Comparison of ENCODE assay signal across 20 cellular contexts in genomic region chr4:53582194-53582593, GRCh38. TPM values are rescaled to one million over a fixed set of nuclear protein-coding genes. Genes with fewer than 3 reads are reported as not detected.
"Had no signal": no experiment of that assay in that cellular context is flagged by ENCODE, and none has a peak within 500 bp of the region (broad histone marks: within the 10 kb centered on the region; RNA-seq: fewer than 3 reads in every experiment).

No MANE protein-coding gene starts in this region.

- H3K36me3 ChIP-seq: heart left ventricle, neutrophil, suprapubic skin, tibial artery, upper lobe of right lung, vagina had no signal

- H3K27ac ChIP-seq: coronary artery, heart left ventricle, neutrophil, suprapubic skin, tibial artery, upper lobe of right lung, vagina had no signal

- H3K9me3 Mint-ChIP-seq: endodermal cell; stimulated activated effector memory CD8-positive, alpha-beta T cell treated with anti-CD3 and anti-CD28 coated beads, Interleukin-12 subunit alpha, Interleukin-12 subunit beta, amount 100 ng/mL, for 72 hours had no signal

- H3K9me3 ChIP-seq: heart left ventricle, mucosa of descending colon, neutrophil, suprapubic skin, tibial artery, upper lobe of right lung, vagina had no signal

- DNase-seq: effector CD4-positive, alpha-beta T cell; endodermal cell; erythroblast; foreskin melanocyte; heart left ventricle; hypothalamus; mucosa of descending colon; naive thymus-derived CD8-positive, alpha-beta T cell; right cardiac atrium; stimulated activated CD4-positive, alpha-beta T cell treated with anti-CD3 and anti-CD28 coated beads, Interleukin-4, amount 100 ng/mL, for 1 hour; stimulated activated CD8-positive, alpha-beta memory T cell treated with anti-CD3 and anti-CD28 coated beads, Interleukin-4, amount 100 ng/mL, for 48 hours; stimulated activated naive CD8-positive, alpha-beta T cell treated with anti-CD3 and anti-CD28 coated beads, Interleukin-15, Interleukin-2, amounts not matched to agents 100 U/mL and 50 U/mL, for 24 hours; tibial artery; upper lobe of right lung had no signal

- H3K27me3 ChIP-seq: heart left ventricle, neutrophil, suprapubic skin, tibial artery, upper lobe of right lung, vagina had no signal

- H3K27ac Mint-ChIP-seq: endodermal cell; naive thymus-derived CD8-positive, alpha-beta T cell; stimulated activated effector memory CD8-positive, alpha-beta T cell treated with anti-CD3 and anti-CD28 coated beads, Interleukin-12 subunit alpha, Interleukin-12 subunit beta, amount 100 ng/mL, for 72 hours had no signal

- H3K36me3 Mint-ChIP-seq: naive thymus-derived CD8-positive, alpha-beta T cell; stimulated activated effector memory CD8-positive, alpha-beta T cell treated with anti-CD3 and anti-CD28 coated beads, Interleukin-12 subunit alpha, Interleukin-12 subunit beta, amount 100 ng/mL, for 72 hours had no signal

- H3K4me3 ChIP-seq: coronary artery, heart left ventricle, mucosa of descending colon, suprapubic skin, tibial artery, upper lobe of right lung, vagina had no signal

- H3K4me1 Mint-ChIP-seq: endodermal cell; naive thymus-derived CD8-positive, alpha-beta T cell; stimulated activated effector memory CD8-positive, alpha-beta T cell treated with anti-CD3 and anti-CD28 coated beads, Interleukin-12 subunit alpha, Interleukin-12 subunit beta, amount 100 ng/mL, for 72 hours had no signal

- H3K4me3 Mint-ChIP-seq: endodermal cell; naive thymus-derived CD8-positive, alpha-beta T cell; stimulated activated effector memory CD8-positive, alpha-beta T cell treated with anti-CD3 and anti-CD28 coated beads, Interleukin-12 subunit alpha, Interleukin-12 subunit beta, amount 100 ng/mL, for 72 hours had no signal

- FAIRE-seq: islet of Langerhans had no signal

RNA-seq across cellular contexts. Expression of gene LNX1, which starts 9.1 kb away (rescaled TPM):
- total RNA-seq: naive thymus-derived CD8-positive, alpha-beta T cell had no signal
